In the genomic region with DNA sequence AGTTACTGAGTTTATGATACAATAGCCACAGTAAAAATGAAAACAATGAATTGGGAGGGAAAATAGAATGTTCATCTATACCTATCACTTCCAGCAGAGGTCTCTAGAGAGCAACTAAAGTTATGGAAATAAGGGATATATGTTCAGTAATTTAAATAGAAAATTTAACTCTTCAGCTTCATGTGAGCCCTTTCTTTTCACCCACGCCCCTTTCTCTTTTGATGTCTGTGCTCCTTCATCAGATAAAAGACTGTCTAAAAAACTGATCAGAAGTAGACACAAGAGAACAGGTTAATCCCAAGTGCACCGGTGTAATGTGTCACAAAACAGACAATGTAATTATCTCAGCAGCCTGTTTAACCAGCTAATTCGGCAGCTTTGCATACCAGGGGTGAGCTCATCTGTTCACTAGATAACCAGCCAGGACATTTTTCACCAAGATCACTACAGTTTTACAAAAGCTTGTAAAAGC, we compare ENCODE assay signal across 8 cellular contexts.
DNase-seq lines count a peak whose midpoint lies in the region; ATAC-seq and TF ChIP-seq lines count a peak whose summit lies in the region.

No MANE protein-coding gene starts in this region.

- H3K4me3 Mint-ChIP-seq in progenitor cell of endocrine pancreas (ENCODE audit: low read depth): peak overlapping the region; percentile 52

- peaks cover 3% of the 10 kb centered on the region for H3K9me3 Mint-ChIP-seq in progenitor cell of endocrine pancreas (ENCODE audit: low read depth)

- ATAC-seq in GM21515 (IDR thresholded peaks at IDR 0.05; ENCODE audit: unreplicated experiment): peak; percentile 52

- no peaks in the 10 kb centered on the region for H3K27me3 Mint-ChIP-seq in progenitor cell of endocrine pancreas

- DNase-seq in GM03348 (ENCODE audit: low spot score): peak; percentile 37
- DNase-seq in SKM-1 treated with dmso at 0.1 percent for 144 hours (lab: John Stamatoyannopoulos, UW; ENCODE audit: unreplicated experiment): peak; percentile 38
- peak; percentile 40 for DNase-seq in fibroblast of mammary gland (ENCODE audit: low read depth)
- no peak for DNase-seq in progenitor cell of endocrine pancreas (ENCODE audit: low spot score, unreplicated experiment)
- no peak for DNase-seq in amniotic stem cell (lab: John Stamatoyannopoulos, UW)
- DNase-seq in NCI-H187 (lab: John Stamatoyannopoulos, UW): no peak

- TF ChIP-seq CTCF in LNCAP (IDR thresholded peaks at IDR 0.05) (peak; percentile 54; the same call in 1 of the 2 replicates), fibroblast of mammary gland (conservative IDR thresholded peaks at IDR 0.05; ENCODE audit: control insufficient read depth, insufficient read depth, low read depth, low read length) (peak; percentile 70), progenitor cell of endocrine pancreas (IDR thresholded peaks at IDR 0.05; ENCODE audit: unreplicated experiment) (peak; percentile 76)

- H3K4me3 ChIP-seq in fibroblast of mammary gland (ENCODE audit: control insufficient read depth, low read depth, low read length): no peak overlapping the region

- peaks cover 9% of the 10 kb centered on the region for H3K4me1 Mint-ChIP-seq in progenitor cell of endocrine pancreas (ENCODE audit: low read depth)

- H3K27ac Mint-ChIP-seq in progenitor cell of endocrine pancreas: peak overlapping the region; percentile 40

- no peaks in the 10 kb centered on the region for H3K36me3 Mint-ChIP-seq in progenitor cell of endocrine pancreas (ENCODE audit: insufficient read depth)

Comparison
In these comparisons a context has a peak if more than half of its experiments do, and no peak if none do; other contexts are left out.
1. DNase-seq: peak in GM03348 (single experiment), SKM-1 treated with dmso at 0.1 percent for 144 hours (single experiment) and fibroblast of mammary gland (single experiment); none in progenitor cell of endocrine pancreas (single experiment), amniotic stem cell (single experiment) and NCI-H187 (0 of 2).
2. Peak in every context shown above with its lines, with median percentiles within 50 percentile points of each other: CTCF ChIP-seq.